Comparison of ENCODE assay signal across 9 cellular contexts in the genomic region with DNA sequence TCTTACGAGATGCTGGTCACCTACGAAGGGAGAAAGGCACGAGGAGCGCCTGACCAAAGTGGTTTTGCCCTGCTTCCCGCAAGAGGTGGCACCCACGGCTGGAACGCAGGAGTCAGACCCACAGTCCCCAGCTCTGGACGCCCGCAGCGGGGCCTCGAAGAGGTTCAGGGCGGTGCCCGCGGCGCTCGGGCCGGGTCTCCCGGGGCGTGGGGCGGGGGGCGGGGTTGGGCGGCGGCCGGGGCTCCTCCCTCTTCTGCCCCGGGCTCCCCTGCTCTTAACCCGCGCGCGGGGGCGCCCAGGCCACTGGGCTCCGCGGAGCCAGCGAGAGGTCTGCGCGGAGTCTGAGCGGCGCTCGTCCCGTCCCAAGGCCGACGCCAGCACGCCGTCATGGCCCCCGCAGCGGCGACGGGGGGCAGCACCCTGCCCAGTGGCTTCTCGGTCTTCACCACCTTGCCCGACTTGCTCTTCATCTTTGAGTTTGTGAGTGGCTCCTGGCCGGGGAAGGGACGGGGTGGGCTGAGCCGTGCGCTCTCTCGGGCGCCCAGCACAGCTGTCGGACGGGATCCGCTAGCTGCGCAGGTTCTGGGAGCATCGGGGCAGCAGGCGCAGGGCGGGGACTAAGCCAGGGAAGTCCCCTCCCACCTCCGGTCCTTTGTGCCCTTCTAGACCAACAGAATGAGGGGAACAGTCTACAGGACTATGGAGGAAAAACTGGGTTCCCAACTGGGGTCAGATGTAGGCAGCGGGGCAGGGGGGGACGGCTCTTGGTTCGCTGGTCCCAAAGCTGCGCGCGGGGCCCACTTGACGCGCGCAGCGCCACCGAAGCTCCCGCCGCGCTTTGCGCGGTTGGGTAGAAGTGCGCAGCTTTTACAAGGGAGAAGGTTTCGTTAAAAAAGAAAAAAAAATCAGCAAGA. TPM values are rescaled to one million over a fixed set of nuclear protein-coding genes. Genes with fewer than 3 reads are reported as not detected.
DNase-seq lines count a peak whose midpoint lies in the region; ATAC-seq and TF ChIP-seq lines count a peak whose summit lies in the region.
"Had no signal": no experiment of that assay in that cellular context is flagged by ENCODE, and none has a peak within 500 bp of the region (broad histone marks: within the 10 kb centered on the region; RNA-seq: fewer than 3 reads in every experiment).

A gene (plus strand): TSS at position 303 of the 914 bp plus-strand sequence. CDS start 85 bp downstream, at position 388.

- no peaks in the 10 kb centered on the region for H3K9me3 ChIP-seq in heart left ventricle

- 1 to 2% (median 1%) methylated on average over 32 to 81 of the region's 81 CpGs for WGBS in heart left ventricle, 4 donors

- intact Hi-C loops in heart left ventricle (cut with DNase I): loop anchor here in 2 of 10 donors (10.0 kb wide), 2 partner anchors 49 to 89 kb away; no protein-coding TSS in a partner anchor

- H3K9ac ChIP-seq in rectal smooth muscle tissue (ENCODE audit: low read length): peak within 1 kb of the TSS; percentile 22

- H3K27me3 ChIP-seq in heart left ventricle (peaks cover 0 to 72% (median 28%) of the 10 kb centered on the region in 9 donors), rectal smooth muscle tissue (ENCODE audit: control insufficient read depth, insufficient read depth, low read length) (peaks cover 20% of the 10 kb centered on the region)

- peak within 1 kb of the TSS in 5 of 12 donors; percentile 23 to 64 (median 50) for H3K27ac ChIP-seq in heart left ventricle
- peak within 1 kb of the TSS; percentile 55 for H3K27ac ChIP-seq in rectal smooth muscle tissue (ENCODE audit: low read depth, low read length)

- H3K4me3 ChIP-seq in Jurkat, Clone E6-1 (ENCODE audit: low read length): peak within 1 kb of the TSS; percentile 77
- H3K4me3 ChIP-seq in heart left ventricle (peak within 1 kb of the TSS; percentile 29 to 61 (median 52)), rectal smooth muscle tissue (ENCODE audit: low read length) (peak within 1 kb of the TSS; percentile 58)

- H3K36me3 ChIP-seq in heart left ventricle: no peaks in the 10 kb centered on the region
- no peaks in the 10 kb centered on the region for H3K36me3 ChIP-seq in rectal smooth muscle tissue (ENCODE audit: control insufficient read depth, insufficient read depth, low read length)

- TF ChIP-seq CTCF in heart left ventricle (IDR thresholded peaks at IDR 0.05): no peak

- ATAC-seq in heart left ventricle (peak in 2 of 4 donors; percentile 30 to 37), GM19397 (IDR thresholded peaks at IDR 0.05; ENCODE audit: unreplicated experiment) (no peak)

- DNase-seq in DMS79 (lab: John Stamatoyannopoulos, UW) (peak; percentile 32), heart left ventricle (peak in 2 of 5 donors; percentile 32 to 42), foreskin melanocyte (no peak), DMS153 treated with DMSO at 0.1 percent for 48 hours (lab: John Stamatoyannopoulos, UW; ENCODE audit: unreplicated experiment) (no peak)
- DNase-seq in Jurkat, Clone E6-1 (ENCODE audit: low read depth, low spot score): peak; percentile 68
- peak; percentile 71 for DNase-seq in activated T-cell treated with anti-CD3 and anti-CD28 coated beads, Interleukin-2, amount 50 U/mL, for 1 hour

- TF ChIP-seq POLR2A in heart left ventricle (IDR thresholded peaks at IDR 0.05): no peak

- peaks cover 0 to 29% (median 5%) of the 10 kb centered on the region in 12 donors for H3K4me1 ChIP-seq in heart left ventricle
- H3K4me1 ChIP-seq in rectal smooth muscle tissue (ENCODE audit: control insufficient read depth, insufficient read depth, low read length): no peaks in the 10 kb centered on the region

RNA-seq across cellular contexts. Expression of the gene that starts here (rescaled TPM):
- 22.0 TPM for polyA plus RNA-seq in Jurkat, Clone E6-1 (2012; ENCODE audit: insufficient read depth, insufficient read length)
- total RNA-seq in heart left ventricle: 10 to 100 TPM in 2 of 9 donors, 1 to 10 TPM in 6, under 1 TPM in 1; 0.97 to 12.7 (median 3.5) TPM
- 1 to 10 TPM; 2.3 to 8.4 TPM for polyA plus RNA-seq in heart left ventricle
- total RNA-seq: liver had no signal

Comparison
In these comparisons a context has a peak if more than half of its experiments do, and no peak if none do; other contexts are left out.
1. DNase-seq: peak in DMS79 (single experiment), Jurkat, Clone E6-1 (single experiment) and activated T-cell treated with anti-CD3 and anti-CD28 coated beads, Interleukin-2, amount 50 U/mL, for 1 hour (single experiment); none in foreskin melanocyte (single experiment) and DMS153 treated with DMSO at 0.1 percent for 48 hours (single experiment).
2. Peak in every context shown above with its lines, with median percentiles within 50 percentile points of each other: H3K4me3 ChIP-seq.